ENCODE assay signal across 3 cellular contexts in genomic region chr1:2877391-2877790, GRCh38.
"Had no signal": no experiment of that assay in that cellular context is flagged by ENCODE, and none has a peak within 500 bp of the region (broad histone marks: within the 10 kb centered on the region; RNA-seq: fewer than 3 reads in every experiment).

No MANE protein-coding gene starts in this region.

- H3K4me3 ChIP-seq: GM12878 had no signal

- DNase-seq: GDM1, GF-D8 had no signal
